ENCODE assay signal across 8 cellular contexts in the genomic region with DNA sequence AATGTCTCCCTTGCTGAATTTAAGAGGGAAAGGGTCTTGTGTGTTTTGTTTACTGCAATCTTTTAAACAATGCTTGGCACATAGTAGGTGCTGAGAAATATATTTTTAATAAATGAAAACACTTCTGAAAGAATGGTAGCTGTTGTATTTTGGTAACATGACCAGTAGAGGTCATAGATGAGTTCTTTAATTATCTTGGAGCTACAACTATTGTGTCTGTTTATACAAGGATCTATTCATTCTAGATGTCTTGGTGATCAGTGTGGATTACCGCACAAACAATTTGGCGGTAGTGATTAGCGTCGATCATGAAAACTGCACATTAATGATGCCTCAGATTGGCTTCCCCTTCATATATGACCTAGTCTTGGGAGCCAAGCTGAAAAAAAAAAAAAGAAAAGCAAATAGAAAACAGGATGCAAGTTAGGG.
DNase-seq lines count a peak whose midpoint lies in the region; ATAC-seq and TF ChIP-seq lines count a peak whose summit lies in the region.

No MANE protein-coding gene starts in this region.

- no peak overlapping the region for H3K4me3 ChIP-seq in astrocyte of the cerebellum (ENCODE audit: low read depth, low read length)

- intact Hi-C loops in posterior cingulate gyrus (cut with DNase I): loop anchor here (1.0 to 5.0 kb wide), 2 partner anchors 74 to 702 kb away; no protein-coding TSS in a partner anchor

- DNase-seq in AML-193 (lab: John Stamatoyannopoulos, UW) (peak; percentile 46 to 55), NCI-H1436 (lab: John Stamatoyannopoulos, UW) (peak; percentile 34), astrocyte of the cerebellum (ENCODE audit: low read depth) (no peak), kidney tubule cell (ENCODE audit: low spot score) (peak; percentile 26), posterior cingulate gyrus (no peak), NCI-H2196 (lab: John Stamatoyannopoulos, UW; ENCODE audit: unreplicated experiment) (no peak)

- ATAC-seq in GM18868 (IDR thresholded peaks at IDR 0.05; ENCODE audit: unreplicated experiment): peak; percentile 68
- no peak for ATAC-seq in GM21576 (IDR thresholded peaks at IDR 0.05; ENCODE audit: unreplicated experiment)

- in situ Hi-C loops in astrocyte of the cerebellum (cut with HindIII; ENCODE audit: low sequenced_read_pairs): no loop called here

- TF ChIP-seq CTCF in astrocyte of the cerebellum (IDR thresholded peaks at IDR 0.05; ENCODE audit: low read depth, low read length, missing control alignments): peak; percentile 12

Comparison
In these comparisons a context has a peak if more than half of its experiments do, and no peak if none do; other contexts are left out.
1. DNase-seq: peak in AML-193 (2 of 2), NCI-H1436 (single experiment) and kidney tubule cell (single experiment); none in astrocyte of the cerebellum (single experiment), posterior cingulate gyrus (0 of 10) and NCI-H2196 (single experiment).